In the genomic region with DNA sequence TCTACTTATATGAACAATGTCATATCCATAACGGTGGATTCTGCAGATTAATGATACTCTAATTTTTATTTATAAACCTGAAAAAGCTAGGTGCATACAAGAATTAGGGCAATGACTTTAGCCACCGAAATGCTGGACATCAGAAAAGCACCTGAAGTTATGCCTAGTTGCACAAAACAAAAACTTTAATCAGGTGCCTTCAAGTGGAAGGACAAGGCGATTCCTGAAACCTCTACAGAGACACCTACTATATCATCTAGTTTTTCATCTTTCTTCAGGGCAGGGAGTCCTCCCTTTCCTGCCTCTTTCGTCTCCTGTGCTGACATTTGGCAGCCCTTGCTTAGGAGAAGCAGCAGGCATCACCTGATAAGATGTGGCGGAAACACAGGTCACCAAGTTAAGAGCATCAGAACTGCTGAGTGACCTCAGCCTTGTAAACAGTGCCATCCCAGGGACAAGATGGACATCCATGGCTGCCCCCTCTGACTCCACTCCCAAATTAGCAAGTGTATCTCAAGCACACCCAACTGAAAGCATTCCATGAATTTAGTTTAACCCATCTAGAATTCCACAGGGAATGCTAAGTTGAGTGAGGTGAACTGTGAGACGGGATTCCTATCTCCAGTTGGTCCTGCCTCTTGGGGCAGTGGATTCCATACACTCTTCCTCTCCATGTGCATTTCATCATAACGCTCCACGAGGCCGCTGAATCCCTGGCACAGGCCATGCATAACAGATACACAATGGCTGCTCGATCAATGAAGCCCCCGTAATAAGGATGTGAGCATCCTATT, we compare ENCODE assay signal across 9 cellular contexts. TPM values are rescaled to one million over a fixed set of nuclear protein-coding genes. Genes with fewer than 3 reads are reported as not detected.
A peak's percentile ranks its signal among the peaks of the same experiment; 100 is the strongest.
DNase-seq lines count a peak whose midpoint lies in the region; ATAC-seq and TF ChIP-seq lines count a peak whose summit lies in the region.
"Had no signal": no experiment of that assay in that cellular context is flagged by ENCODE, and none has a peak within 500 bp of the region (broad histone marks: within the 10 kb centered on the region; RNA-seq: fewer than 3 reads in every experiment).

No MANE protein-coding gene starts in this region.

- in situ Hi-C loops in transverse colon (cut with MboI; ENCODE audit: low pct_ligation_motif_present in 1 of 4, low pct_unique_long_range_greater_than_20kb in 1 of 4, low sequenced_read_pairs in 3 of 4) = no loop called here

- DNase-seq in activated CD4-positive, alpha-beta T cell treated with anti-CD3 and anti-CD28 coated beads, Interleukin-2, amount 10 ng/mL, durations not matched to agents 24 days and 14 days = no peak
- no peak for DNase-seq in activated CD4-positive, alpha-beta T cell treated with anti-CD3 and anti-CD28 coated beads for 48 hours
- DNase-seq in coronary artery (ENCODE audit: low spot score) (peak; percentile 65), mesothelial cell of epicardium (ENCODE audit: low spot score in 2 of 2, unreplicated experiment in 2 of 2) (no peak), transverse colon (no peak), NCI-H774 (lab: John Stamatoyannopoulos, UW) (no peak)
- DNase-seq: SHP77 had no signal

- peak overlapping the region; percentile 77 to 90 for H3K27ac ChIP-seq in coronary artery
- peak overlapping the region; percentile 74 to 90 (median 82) for H3K27ac ChIP-seq in transverse colon

- peak overlapping the region; percentile 14 for H3K27ac Mint-ChIP-seq in activated CD4-positive, alpha-beta T cell treated with anti-CD3 and anti-CD28 coated beads, Interleukin-2, amount 10 ng/mL, durations not matched to agents 24 days and 14 days
- peak overlapping the region; percentile 93 for H3K27ac Mint-ChIP-seq in mesothelial cell of epicardium

- no peaks in the 10 kb centered on the region for H3K27me3 ChIP-seq in transverse colon

- no peaks in the 10 kb centered on the region for H3K9me3 ChIP-seq in transverse colon

- peak overlapping the region; percentile 31 for H3K4me3 ChIP-seq in coronary artery
- no peak overlapping the region for H3K4me3 ChIP-seq in transverse colon

- H3K27me3 Mint-ChIP-seq in activated CD4-positive, alpha-beta T cell treated with anti-CD3 and anti-CD28 coated beads, Interleukin-2, amount 10 ng/mL, durations not matched to agents 24 days and 14 days = no peaks in the 10 kb centered on the region
- no peaks in the 10 kb centered on the region for H3K27me3 Mint-ChIP-seq in mesothelial cell of epicardium (ENCODE audit: low read depth)

- H3K9me3 Mint-ChIP-seq in activated CD4-positive, alpha-beta T cell treated with anti-CD3 and anti-CD28 coated beads, Interleukin-2, amount 10 ng/mL, durations not matched to agents 24 days and 14 days = no peaks in the 10 kb centered on the region
- H3K9me3 Mint-ChIP-seq in mesothelial cell of epicardium = no peaks in the 10 kb centered on the region

- no peak for TF ChIP-seq EP300 in transverse colon (IDR thresholded peaks at IDR 0.05; ENCODE audit: low read depth)

- peaks cover 18% of the 10 kb centered on the region for H3K36me3 Mint-ChIP-seq in activated CD4-positive, alpha-beta T cell treated with anti-CD3 and anti-CD28 coated beads, Interleukin-2, amount 10 ng/mL, durations not matched to agents 24 days and 14 days (ENCODE audit: low read depth)
- no peaks in the 10 kb centered on the region for H3K36me3 Mint-ChIP-seq in mesothelial cell of epicardium

- intact Hi-C loops in activated CD4-positive, alpha-beta T cell treated with anti-CD3 and anti-CD28 coated beads, Interleukin-2, amount 10 ng/mL, durations not matched to agents 24 days and 14 days (cut with micrococcal nuclease) = loop anchor here (10.0 kb wide), 1 partner anchor 418 kb away; a partner anchor contains a TSS
- intact Hi-C loops in transverse colon (cut with DNase I; ENCODE audit: low total_unique reads) = no loop called here

- no peak for TF ChIP-seq POLR2A in transverse colon (IDR thresholded peaks at IDR 0.05)

- peak overlapping the region; percentile 24 for H3K4me3 Mint-ChIP-seq in activated CD4-positive, alpha-beta T cell treated with anti-CD3 and anti-CD28 coated beads, Interleukin-2, amount 10 ng/mL, durations not matched to agents 24 days and 14 days
- H3K4me3 Mint-ChIP-seq in mesothelial cell of epicardium = no peak overlapping the region

- peaks cover 54 to 96% (median 69%) of the 10 kb centered on the region in 4 donors for H3K4me1 ChIP-seq in transverse colon

- peaks cover 84% of the 10 kb centered on the region for H3K4me1 Mint-ChIP-seq in activated CD4-positive, alpha-beta T cell treated with anti-CD3 and anti-CD28 coated beads, Interleukin-2, amount 10 ng/mL, durations not matched to agents 24 days and 14 days
- peaks cover 70% of the 10 kb centered on the region for H3K4me1 Mint-ChIP-seq in mesothelial cell of epicardium

- WGBS in transverse colon (ENCODE audit: low coverage in 1 of 2), 2 donors = 76 to 85% methylated on average over 3 to 11 of the region's 11 CpGs

- H3K36me3 ChIP-seq in transverse colon = no peaks in the 10 kb centered on the region

- ATAC-seq in HG02623 (IDR thresholded peaks at IDR 0.05; ENCODE audit: unreplicated experiment) (no peak), HG02571 (IDR thresholded peaks at IDR 0.05; ENCODE audit: unreplicated experiment) (no peak)

- no peak for TF ChIP-seq CTCF in coronary artery (IDR thresholded peaks at IDR 0.05)
- TF ChIP-seq CTCF in mesothelial cell of epicardium (IDR thresholded peaks at IDR 0.05; ENCODE audit: unreplicated experiment) = no peak
- no peak for TF ChIP-seq CTCF in transverse colon (IDR thresholded peaks at IDR 0.05)

RNA-seq across cellular contexts. Expression of a gene that starts 5.8 kb away (rescaled TPM):
- total RNA-seq in activated CD4-positive, alpha-beta T cell treated with anti-CD3 and anti-CD28 coated beads, Interleukin-2, amount 10 ng/mL, durations not matched to agents 24 days and 14 days = 14.7 and 15.4 TPM in 2 replicates
- total RNA-seq in mesothelial cell of epicardium (23.3 to 24.5 TPM (median 23.6 TPM) in 3 replicates), transverse colon (10 to 100 TPM in 1 of 4 donors, 1 to 10 TPM in 3; 1.8 to 25.1 (median 6.6) TPM)

RNA-seq across cellular contexts. Expression of a gene that starts 21.2 kb away (rescaled TPM):
- 0.16 and 0.19 TPM in 2 replicates for total RNA-seq in activated CD4-positive, alpha-beta T cell treated with anti-CD3 and anti-CD28 coated beads, Interleukin-2, amount 10 ng/mL, durations not matched to agents 24 days and 14 days
- total RNA-seq in mesothelial cell of epicardium (0.58 to 1.4 TPM (median 1.1 TPM) in 3 replicates), transverse colon (under 1 TPM in 2 of 4 donors, not detected in 2; 0.16 to 0.27 TPM)
